ENCODE assay signal across 8 cellular contexts in genomic region chr16:85986931-85987749, GRCh38.
A peak's percentile ranks its signal among the peaks of the same experiment; 100 is the strongest.
DNase-seq lines count a peak whose midpoint lies in the region; ATAC-seq and TF ChIP-seq lines count a peak whose summit lies in the region.

No MANE protein-coding gene starts in this region.

- H3K9me3 Mint-ChIP-seq in T-helper 1 cell treated with Interleukin-12 subunit alpha and Interleukin-12 subunit beta and Interleukin-4 antibody, amounts not matched to agents 30 μg/mL and 1 μg/mL, for 36 hours = no peaks in the 10 kb centered on the region
- H3K9me3 Mint-ChIP-seq in osteocyte (ENCODE audit: unreplicated experiment) = no peaks in the 10 kb centered on the region

- ATAC-seq in HG02884 (IDR thresholded peaks at IDR 0.05; ENCODE audit: unreplicated experiment) = no peak

- DNase-seq in NOMO-1 (lab: John Stamatoyannopoulos, UW; ENCODE audit: unreplicated experiment in 2 of 2) (peak; percentile 35 to 42), NOMO-1 treated with dmso at 0.1 percent for 144 hours (lab: John Stamatoyannopoulos, UW; ENCODE audit: unreplicated experiment) (no peak), ecto neural progenitor cell (ENCODE audit: low spot score) (peak; percentile 77), osteocyte (ENCODE audit: extremely low spot score, unreplicated experiment) (no peak), NCI-H748 (lab: John Stamatoyannopoulos, UW; ENCODE audit: unreplicated experiment) (no peak), NCI-H1436 (lab: John Stamatoyannopoulos, UW) (no peak)

- H3K27me3 Mint-ChIP-seq in T-helper 1 cell treated with Interleukin-12 subunit alpha and Interleukin-12 subunit beta and Interleukin-4 antibody, amounts not matched to agents 30 μg/mL and 1 μg/mL, for 36 hours (ENCODE audit: low read depth) = no peaks in the 10 kb centered on the region
- H3K27me3 Mint-ChIP-seq in osteocyte (ENCODE audit: unreplicated experiment) = peaks cover 38% of the 10 kb centered on the region

- H3K4me3 Mint-ChIP-seq in T-helper 1 cell treated with Interleukin-12 subunit alpha and Interleukin-12 subunit beta and Interleukin-4 antibody, amounts not matched to agents 30 μg/mL and 1 μg/mL, for 36 hours = peak overlapping the region; percentile 45
- H3K4me3 Mint-ChIP-seq in osteocyte (ENCODE audit: unreplicated experiment) = no peak overlapping the region

- TF ChIP-seq CTCF in osteocyte (IDR thresholded peaks at IDR 0.05) = peak; percentile 24

- H3K36me3 Mint-ChIP-seq in T-helper 1 cell treated with Interleukin-12 subunit alpha and Interleukin-12 subunit beta and Interleukin-4 antibody, amounts not matched to agents 30 μg/mL and 1 μg/mL, for 36 hours (ENCODE audit: low read depth) = no peaks in the 10 kb centered on the region
- H3K36me3 Mint-ChIP-seq in osteocyte (ENCODE audit: unreplicated experiment) = no peaks in the 10 kb centered on the region

- peaks cover 58% of the 10 kb centered on the region for H3K4me1 Mint-ChIP-seq in T-helper 1 cell treated with Interleukin-12 subunit alpha and Interleukin-12 subunit beta and Interleukin-4 antibody, amounts not matched to agents 30 μg/mL and 1 μg/mL, for 36 hours (ENCODE audit: low read depth)
- no peaks in the 10 kb centered on the region for H3K4me1 Mint-ChIP-seq in osteocyte (ENCODE audit: unreplicated experiment)

- peak overlapping the region; percentile 67 for H3K27ac Mint-ChIP-seq in T-helper 1 cell treated with Interleukin-12 subunit alpha and Interleukin-12 subunit beta and Interleukin-4 antibody, amounts not matched to agents 30 μg/mL and 1 μg/mL, for 36 hours
- H3K27ac Mint-ChIP-seq in osteocyte (ENCODE audit: unreplicated experiment) = no peak overlapping the region

Comparison
In these comparisons a context has a peak if more than half of its experiments do, and no peak if none do; other contexts are left out.
1. DNase-seq: peak in NOMO-1 (2 of 2) and ecto neural progenitor cell (single experiment); none in NOMO-1 treated with dmso at 0.1 percent for 144 hours (single experiment), osteocyte (single experiment), NCI-H748 (single experiment) and NCI-H1436 (single experiment).